ENCODE assay signal across 8 cellular contexts in genomic region chrX:78103001-78103634, GRCh38. TPM values are rescaled to one million over a fixed set of nuclear protein-coding genes. Genes with fewer than 3 reads are reported as not detected.
DNase-seq lines count a peak whose midpoint lies in the region; ATAC-seq, FAIRE-seq and TF ChIP-seq lines count a peak whose summit lies in the region.

No MANE protein-coding gene starts in this region.

- TF ChIP-seq CTCF in WI38 (IDR thresholded peaks at IDR 0.05; ENCODE audit: low read depth, low read length) (no peak), fibroblast of the aortic adventitia (IDR thresholded peaks at IDR 0.05; ENCODE audit: insufficient read depth, low read length) (no peak), sigmoid colon (IDR thresholded peaks at IDR 0.05) (no peak)

- H3K27me3 ChIP-seq in sigmoid colon, result no peaks in the 10 kb centered on the region

- intact Hi-C loops in sigmoid colon (cut with DNase I), result loop anchor here (2.0 to 10.0 kb wide), 3 partner anchors 36 to 318 kb away; partner anchors contain the start of genes ATRX, COX7B, MAGT1 and TAF9B

- peak overlapping the region; percentile 86 to 97 (median 94) for H3K27ac ChIP-seq in sigmoid colon

- DNase-seq in GM12892 (ENCODE audit: insufficient read length) (no peak), fibroblast of the aortic adventitia (ENCODE audit: low read depth) (no peak), sigmoid colon (no peak), NCI-H1694 (lab: John Stamatoyannopoulos, UW) (no peak), AG20443 (ENCODE audit: low spot score) (no peak), NCI-H1417 treated with DMSO at 0.1 percent for 48 hours (lab: John Stamatoyannopoulos, UW) (no peak)

- ATAC-seq in GM21717 (IDR thresholded peaks at IDR 0.05; ENCODE audit: unreplicated experiment), result no peak

- FAIRE-seq in GM12892 (lab: Jason Lieb, UNC), result peak; percentile 75

- TF ChIP-seq EP300 in sigmoid colon (IDR thresholded peaks at IDR 0.05), result no peak

- peak overlapping the region; percentile 48 for H3K4me3 ChIP-seq in WI38 (ENCODE audit: low read depth, low read length)
- peak overlapping the region; percentile 64 for H3K4me3 ChIP-seq in fibroblast of the aortic adventitia (ENCODE audit: low read depth, low read length)
- peak overlapping the region in 3 of 4 donors; percentile 47 to 82 (median 69) for H3K4me3 ChIP-seq in sigmoid colon

- 85 to 86% methylated on average over 23 of the region's 23 CpGs for WGBS in sigmoid colon, 2 donors

- H3K4me1 ChIP-seq in sigmoid colon, result peaks cover 0 to 28% (median 26%) of the 10 kb centered on the region in 4 donors

- H3K36me3 ChIP-seq in sigmoid colon, result no peaks in the 10 kb centered on the region

- no peak for TF ChIP-seq POLR2A in GM12892 (IDR thresholded peaks at IDR 0.05; ENCODE audit: low read depth, low read length)
- no peak for TF ChIP-seq POLR2A in sigmoid colon (IDR thresholded peaks at IDR 0.05)

- no peaks in the 10 kb centered on the region for H3K9me3 ChIP-seq in sigmoid colon

RNA-seq across cellular contexts. Expression of gene PGK1, which starts 0.9 kb away (rescaled TPM):
- polyA plus RNA-seq in GM12892 (2012; ENCODE audit: missing spikeins), result 1,208 TPM
- 144 and 222 TPM in 2 replicates for total RNA-seq in fibroblast of the aortic adventitia (ENCODE audit: low replicate concordance)
- 100 to 1,000 TPM in 2 of 4 donors, 10 to 100 TPM in 2; 92.8 to 101 (median 96.9) TPM for total RNA-seq in sigmoid colon
- polyA plus RNA-seq in sigmoid colon, result 100 to 1,000 TPM; 190 to 277 (median 227) TPM

RNA-seq across cellular contexts. Expression of gene TAF9B, which starts 36.3 kb away (rescaled TPM):
- polyA plus RNA-seq in GM12892 (2012; ENCODE audit: missing spikeins), result 19.1 TPM
- total RNA-seq in fibroblast of the aortic adventitia (ENCODE audit: low replicate concordance), result 20.8 and 61.5 TPM in 2 replicates
- 10 to 100 TPM; 34.1 to 48.9 (median 41.2) TPM for total RNA-seq in sigmoid colon
- polyA plus RNA-seq in sigmoid colon, result 1 to 10 TPM; 5.3 to 7.0 (median 6.6) TPM
